13 cellular contexts compared by ENCODE assay signal in the genomic region with DNA sequence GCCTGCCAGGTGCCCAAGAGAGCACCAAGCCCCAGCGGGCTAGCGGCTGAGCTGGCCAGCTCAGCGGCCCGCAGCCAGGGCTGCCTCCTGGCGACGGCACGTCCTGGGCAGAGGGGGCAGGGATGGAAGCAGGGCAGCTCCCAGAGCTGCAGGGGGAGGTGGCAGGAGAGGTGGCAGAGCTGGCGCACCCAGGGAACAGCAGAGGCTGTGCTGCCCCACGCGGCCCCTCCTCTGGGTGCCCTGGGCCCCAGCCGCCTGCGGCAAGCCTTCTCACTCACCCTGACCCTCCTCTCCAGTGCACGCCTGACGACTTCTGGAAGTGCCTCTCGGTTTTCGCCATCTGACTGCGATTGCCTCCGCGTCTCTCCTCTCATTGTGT. TPM values are rescaled to one million over a fixed set of nuclear protein-coding genes. Genes with fewer than 3 reads are reported as not detected.
DNase-seq lines count a peak whose midpoint lies in the region; ATAC-seq and TF ChIP-seq lines count a peak whose summit lies in the region.
"Had no signal": no experiment of that assay in that cellular context is flagged by ENCODE, and none has a peak within 500 bp of the region (broad histone marks: within the 10 kb centered on the region; RNA-seq: fewer than 3 reads in every experiment).

No MANE protein-coding gene starts in this region.

- no peaks in the 10 kb centered on the region for H3K27me3 Mint-ChIP-seq in activated T-cell treated with anti-CD3 and anti-CD28 coated beads, Interleukin-2, amount 50 U/mL, for 24 hours
- H3K27me3 Mint-ChIP-seq in activated T-cell treated with anti-CD3 and anti-CD28 coated beads, Interleukin-2, amount 50 U/mL, for 4 hours (ENCODE audit: low read depth), result no peaks in the 10 kb centered on the region
- no peaks in the 10 kb centered on the region for H3K27me3 Mint-ChIP-seq in progenitor cell of endocrine pancreas
- H3K27me3 Mint-ChIP-seq in CD14-positive monocyte (ENCODE audit: low read depth in 3 of 3), result no peaks in the 10 kb centered on the region

- H3K79me2 ChIP-seq in trophoblast cell (ENCODE audit: control insufficient read depth, insufficient read depth, low read length, poor library complexity), result peaks cover 6% of the 10 kb centered on the region

- H2AFZ ChIP-seq in trophoblast cell (ENCODE audit: insufficient read depth, low read length, poor library complexity), result no peak overlapping the region

- H3K4me3 ChIP-seq in adrenal gland (no peak overlapping the region), upper lobe of right lung (no peak overlapping the region), trophoblast cell (ENCODE audit: low read depth, low read length) (no peak overlapping the region)

- no peak overlapping the region for H3K14ac ChIP-seq in trophoblast cell (ENCODE audit: low read length)

- no peak overlapping the region for H3K23ac ChIP-seq in trophoblast cell (ENCODE audit: low read length)

- intact Hi-C loops in adrenal gland (cut with DNase I), result no loop called here
- intact Hi-C loops in upper lobe of right lung (cut with DNase I), result loop anchor here (10.0 kb wide), 1 partner anchor 57 kb away; no protein-coding TSS in a partner anchor
- intact Hi-C loops in CD14-positive monocyte (cut with micrococcal nuclease), result no loop called here

- H2BK5ac ChIP-seq in trophoblast cell (ENCODE audit: low read depth, low read length, poor library complexity), result no peak overlapping the region

- H4K8ac ChIP-seq in trophoblast cell (ENCODE audit: low read depth, low read length), result no peak overlapping the region

- 81 to 92% (median 87%) methylated on average over 12 to 19 of the region's 19 CpGs for WGBS in adrenal gland, 4 donors
- WGBS in trophoblast cell (ENCODE audit: extremely low coverage, insufficient coverage, insufficient read length), result no CpG with 5 or more reads among the region's 19 CpGs

- no peak for DNase-seq in activated T-cell treated with anti-CD3 and anti-CD28 coated beads, Interleukin-2, amount 50 U/mL, for 24 hours
- no peak for DNase-seq in activated T-cell treated with anti-CD3 and anti-CD28 coated beads, Interleukin-2, amount 50 U/mL, for 4 hours
- DNase-seq in adrenal gland (peak in 3 of 7 donors; percentile 44 to 76 (median 50)), kidney tubule cell (ENCODE audit: low spot score) (peak; percentile 82), upper lobe of right lung (peak; percentile 90), progenitor cell of endocrine pancreas (ENCODE audit: low spot score, unreplicated experiment) (no peak), trophoblast cell (no peak), CD14-positive monocyte (ENCODE audit: low spot score) (no peak)
- DNase-seq: activated gamma-delta T cell, Karpas-422, mammary epithelial cell, occipital lobe, SHP77 had no signal

- no peak overlapping the region for H3K4me3 Mint-ChIP-seq in activated T-cell treated with anti-CD3 and anti-CD28 coated beads, Interleukin-2, amount 50 U/mL, for 24 hours
- no peak overlapping the region for H3K4me3 Mint-ChIP-seq in activated T-cell treated with anti-CD3 and anti-CD28 coated beads, Interleukin-2, amount 50 U/mL, for 4 hours
- H3K4me3 Mint-ChIP-seq in progenitor cell of endocrine pancreas (ENCODE audit: low read depth) (no peak overlapping the region), CD14-positive monocyte (no peak overlapping the region)

- no peaks in the 10 kb centered on the region for H3K36me3 ChIP-seq in adrenal gland (replicated peaks in 1 of 2)
- H3K36me3 ChIP-seq in upper lobe of right lung, result peaks cover 15% of the 10 kb centered on the region
- H3K36me3 ChIP-seq in trophoblast cell (ENCODE audit: control insufficient read depth in 1 of 2, insufficient read depth in 2 of 2, low read length in 2 of 2), result peaks cover 24 to 42% of the 10 kb centered on the region in 2 experiments

- H3K9ac ChIP-seq in trophoblast cell (ENCODE audit: low read length), result no peak overlapping the region

- ATAC-seq in activated T-cell treated with anti-CD3 and anti-CD28 coated beads, Interleukin-2, amount 50 U/mL, for 4 hours, result no peak
- peak; percentile 86 for ATAC-seq in upper lobe of right lung

- no peaks in the 10 kb centered on the region for H3K79me1 ChIP-seq in trophoblast cell (ENCODE audit: low read length)

- H4K12ac ChIP-seq in trophoblast cell (ENCODE audit: low read depth, low read length), result no peak overlapping the region

- H2AK5ac ChIP-seq in trophoblast cell (ENCODE audit: low read length), result no peak overlapping the region

- no peak overlapping the region for H2BK120ac ChIP-seq in trophoblast cell (ENCODE audit: insufficient read depth, low read length, poor library complexity)

- H3K27ac ChIP-seq in adrenal gland (peak overlapping the region in 3 of 5 donors; percentile 24 to 93 (median 91)), upper lobe of right lung (no peak overlapping the region), trophoblast cell (ENCODE audit: low read depth, low read length) (no peak overlapping the region)

- TF ChIP-seq CTCF in adrenal gland (IDR thresholded peaks at IDR 0.05) (no peak), upper lobe of right lung (IDR thresholded peaks at IDR 0.05) (no peak), progenitor cell of endocrine pancreas (IDR thresholded peaks at IDR 0.05; ENCODE audit: unreplicated experiment) (no peak), CD14-positive monocyte (IDR thresholded peaks at IDR 0.05) (no peak)

- H3K4ac ChIP-seq in trophoblast cell (ENCODE audit: low read depth, low read length), result no peak overlapping the region

- H3K18ac ChIP-seq in trophoblast cell (ENCODE audit: low read length), result no peak overlapping the region

- no peak overlapping the region for H3K4me2 ChIP-seq in trophoblast cell (ENCODE audit: low read length)

- TF ChIP-seq POLR2A in adrenal gland (IDR thresholded peaks at IDR 0.05), result no peak

- no peak overlapping the region for H4K91ac ChIP-seq in trophoblast cell (ENCODE audit: low read depth, low read length)

- no peaks in the 10 kb centered on the region for H3K27me3 ChIP-seq in adrenal gland
- H3K27me3 ChIP-seq in upper lobe of right lung, result no peaks in the 10 kb centered on the region
- no peaks in the 10 kb centered on the region for H3K27me3 ChIP-seq in trophoblast cell (ENCODE audit: insufficient read depth, low read length)

- no peaks in the 10 kb centered on the region for H3K36me3 Mint-ChIP-seq in activated T-cell treated with anti-CD3 and anti-CD28 coated beads, Interleukin-2, amount 50 U/mL, for 24 hours (ENCODE audit: low read depth)
- no peaks in the 10 kb centered on the region for H3K36me3 Mint-ChIP-seq in activated T-cell treated with anti-CD3 and anti-CD28 coated beads, Interleukin-2, amount 50 U/mL, for 4 hours (ENCODE audit: insufficient read depth)
- H3K36me3 Mint-ChIP-seq in progenitor cell of endocrine pancreas (ENCODE audit: insufficient read depth) (no peaks in the 10 kb centered on the region), CD14-positive monocyte (peaks cover 14 to 47% of the 10 kb centered on the region in 2 donors)

- H2BK12ac ChIP-seq in trophoblast cell (ENCODE audit: low read length), result no peak overlapping the region

- peak overlapping the region; percentile 37 for H3K27ac Mint-ChIP-seq in activated T-cell treated with anti-CD3 and anti-CD28 coated beads, Interleukin-2, amount 50 U/mL, for 24 hours
- H3K27ac Mint-ChIP-seq in progenitor cell of endocrine pancreas, result no peak overlapping the region
- H3K27ac Mint-ChIP-seq in CD14-positive monocyte, result peak overlapping the region in 1 of 7 donors; percentile 26

- H3K4me1 ChIP-seq in adrenal gland (replicated peaks in 1 of 2), result peaks cover 50 to 72% of the 10 kb centered on the region in 2 donors
- H3K4me1 ChIP-seq in upper lobe of right lung, result peaks cover 13% of the 10 kb centered on the region
- H3K4me1 ChIP-seq in trophoblast cell (ENCODE audit: control insufficient read depth in 1 of 2, insufficient read depth in 2 of 2, low read length in 2 of 2), result peaks cover 0 to 2% of the 10 kb centered on the region in 2 experiments

- H3K9me3 Mint-ChIP-seq in activated T-cell treated with anti-CD3 and anti-CD28 coated beads, Interleukin-2, amount 50 U/mL, for 24 hours, result no peaks in the 10 kb centered on the region
- no peaks in the 10 kb centered on the region for H3K9me3 Mint-ChIP-seq in activated T-cell treated with anti-CD3 and anti-CD28 coated beads, Interleukin-2, amount 50 U/mL, for 4 hours
- H3K9me3 Mint-ChIP-seq in progenitor cell of endocrine pancreas (ENCODE audit: low read depth) (no peaks in the 10 kb centered on the region), CD14-positive monocyte (peaks cover 0 to 1% (median 0%) of the 10 kb centered on the region in 7 donors)

- no peaks in the 10 kb centered on the region for H3K4me1 Mint-ChIP-seq in activated T-cell treated with anti-CD3 and anti-CD28 coated beads, Interleukin-2, amount 50 U/mL, for 24 hours (ENCODE audit: low read depth)
- no peaks in the 10 kb centered on the region for H3K4me1 Mint-ChIP-seq in activated T-cell treated with anti-CD3 and anti-CD28 coated beads, Interleukin-2, amount 50 U/mL, for 4 hours (ENCODE audit: low read depth)
- H3K4me1 Mint-ChIP-seq in progenitor cell of endocrine pancreas (ENCODE audit: low read depth) (peaks cover 2% of the 10 kb centered on the region), CD14-positive monocyte (peaks cover 16% of the 10 kb centered on the region)

- H3K9me3 ChIP-seq in adrenal gland (replicated peaks in 1 of 3), result no peaks in the 10 kb centered on the region
- no peaks in the 10 kb centered on the region for H3K9me3 ChIP-seq in upper lobe of right lung
- H3K9me3 ChIP-seq in trophoblast cell (ENCODE audit: insufficient read depth, low read depth, low read length), result no peaks in the 10 kb centered on the region

RNA-seq across cellular contexts. Expression of a gene that starts 24.7 kb away (rescaled TPM):
- 10 to 100 TPM; 15.5 to 15.6 (median 15.5) TPM for total RNA-seq in activated T-cell treated with anti-CD3 and anti-CD28 coated beads, Interleukin-2, amount 50 U/mL, for 4 hours
- total RNA-seq in adrenal gland (10 to 100 TPM; 57.1 to 99.9 (median 68.2) TPM), upper lobe of right lung (87.2 TPM), progenitor cell of endocrine pancreas (136 and 143 TPM in 2 replicates)
- polyA plus RNA-seq in adrenal gland (10 to 100 TPM; 24.4 to 75.9 (median 25.8) TPM), CD14-positive monocyte (under 1 TPM; 0.67 to 0.86 TPM)
- polyA plus RNA-seq in trophoblast cell (2013), result 175 and 188 TPM in 2 replicates

RNA-seq across cellular contexts. Expression of a gene that starts 51.0 kb away (rescaled TPM):
- total RNA-seq in activated T-cell treated with anti-CD3 and anti-CD28 coated beads, Interleukin-2, amount 50 U/mL, for 4 hours, result 10 to 100 TPM; 60.6 to 65.8 (median 62.7) TPM
- 1 to 10 TPM in 6 of 8 donors, under 1 TPM in 2; 0.06 to 2.6 (median 1.7) TPM for total RNA-seq in adrenal gland
- polyA plus RNA-seq in adrenal gland, result 1 to 10 TPM in 1 of 3 donors, under 1 TPM in 2; 0.72 to 1.2 (median 0.88) TPM
- 0.46 TPM for total RNA-seq in upper lobe of right lung
- 20.9 and 22.3 TPM in 2 replicates for total RNA-seq in progenitor cell of endocrine pancreas
- polyA plus RNA-seq in trophoblast cell (2013), result 11.3 and 12.4 TPM in 2 replicates
- polyA plus RNA-seq in CD14-positive monocyte, result under 1 TPM in 1 of 2 donors, not detected in 1; 0.28 TPM

Comparison
In these comparisons a context has a peak if more than half of its experiments do, and no peak if none do; other contexts are left out.
1. DNase-seq: peak in kidney tubule cell (single experiment) and upper lobe of right lung (single experiment); none in activated T-cell treated with anti-CD3 and anti-CD28 coated beads, Interleukin-2, amount 50 U/mL, for 24 hours (single experiment), activated T-cell treated with anti-CD3 and anti-CD28 coated beads, Interleukin-2, amount 50 U/mL, for 4 hours (single experiment), progenitor cell of endocrine pancreas (single experiment), trophoblast cell (0 of 2) and CD14-positive monocyte (single experiment).
2. H3K27ac ChIP-seq: peak in adrenal gland (3 of 5); none in upper lobe of right lung (single experiment) and trophoblast cell (single experiment).